10 cellular contexts compared by ENCODE assay signal in genomic region chr11:134270250-134270714, GRCh38. TPM values are rescaled to one million over a fixed set of nuclear protein-coding genes. Genes with fewer than 3 reads are reported as not detected.
DNase-seq lines count a peak whose midpoint lies in the region; ATAC-seq, FAIRE-seq and TF ChIP-seq lines count a peak whose summit lies in the region.
"Had no signal": no experiment of that assay in that cellular context is flagged by ENCODE, and none has a peak within 500 bp of the region (broad histone marks: within the 10 kb centered on the region; RNA-seq: fewer than 3 reads in every experiment).

No MANE protein-coding gene starts in this region.

- ATAC-seq in stimulated activated naive B cell treated with anti-CD40 and anti-IgM and Interleukin-4, amounts not matched to agents 10 μg/mL and 1 μg/mL and 100 μg/mL, for 72 hours (replicated peaks), result no peak

- H3K9me3 Mint-ChIP-seq in stimulated activated naive B cell treated with anti-CD40 and anti-IgM and Interleukin-4, amounts not matched to agents 10 μg/mL and 1 μg/mL and 100 μg/mL, for 72 hours, result no peaks in the 10 kb centered on the region

- H3K4me3 Mint-ChIP-seq in stimulated activated naive B cell treated with anti-CD40 and anti-IgM and Interleukin-4, amounts not matched to agents 10 μg/mL and 1 μg/mL and 100 μg/mL, for 72 hours, result no peak overlapping the region

- TF ChIP-seq POLR2A in H54 (IDR thresholded peaks at IDR 0.05; ENCODE audit: low read depth, low read length), result no peak

- CTCF ChIA-PET in GM10248 (lab: Yijun Ruan, JAX), result interaction anchor here (0.7 to 13.2 kb wide), 4 partner anchors 7 to 17 kb away, joined by 3 to 99 read pairs (median 4); no protein-coding TSS in a partner anchor

- DNase-seq in A172 (ENCODE audit: low spot score), result peak; percentile 22
- no peak for DNase-seq in GM10248 (ENCODE audit: extremely low spot score)
- peak; percentile 22 for DNase-seq in NCI-H526 treated with DMSO at 0.1 percent for 48 hours (lab: John Stamatoyannopoulos, UW)
- peak; percentile 45 for DNase-seq in central memory CD4-positive, alpha-beta T cell
- no peak for DNase-seq in NCI-H524 treated with DMSO at 0.1 percent for 48 hours (lab: John Stamatoyannopoulos, UW)
- DNase-seq in stimulated activated naive B cell treated with anti-CD40 and anti-IgM and Interleukin-4, amounts not matched to agents 10 μg/mL and 1 μg/mL and 100 μg/mL, for 72 hours, result no peak
- no peak for DNase-seq in activated T-cell treated with anti-CD3 and anti-CD28 coated beads, Interleukin-2, amount 50 U/mL, for 48 hours
- DNase-seq in H54 (ENCODE audit: insufficient read length, low spot score), result no peak
- DNase-seq: left ventricle myocardium inferior had no signal

- no peaks in the 10 kb centered on the region for H3K36me3 Mint-ChIP-seq in stimulated activated naive B cell treated with anti-CD40 and anti-IgM and Interleukin-4, amounts not matched to agents 10 μg/mL and 1 μg/mL and 100 μg/mL, for 72 hours

- POLR2A ChIA-PET in GM10248 (lab: Yijun Ruan, JAX), result no interaction called here

- peaks cover 3 to 5% of the 10 kb centered on the region in 2 donors for H3K4me1 Mint-ChIP-seq in stimulated activated naive B cell treated with anti-CD40 and anti-IgM and Interleukin-4, amounts not matched to agents 10 μg/mL and 1 μg/mL and 100 μg/mL, for 72 hours

- FAIRE-seq in H54 (lab: Jason Lieb, UNC), result no peak
- FAIRE-seq: bronchial epithelial cell had no signal

- peak; percentile 7 for TF ChIP-seq CTCF in GM10248 (IDR thresholded peaks at IDR 0.05; ENCODE audit: control extremely low read depth, extremely low read depth, low read depth, missing control alignments)

- no peak overlapping the region for H3K27ac Mint-ChIP-seq in stimulated activated naive B cell treated with anti-CD40 and anti-IgM and Interleukin-4, amounts not matched to agents 10 μg/mL and 1 μg/mL and 100 μg/mL, for 72 hours

- H3K27me3 Mint-ChIP-seq in stimulated activated naive B cell treated with anti-CD40 and anti-IgM and Interleukin-4, amounts not matched to agents 10 μg/mL and 1 μg/mL and 100 μg/mL, for 72 hours, result peaks cover 43 to 52% of the 10 kb centered on the region in 2 donors

RNA-seq across cellular contexts. Expression of gene GLB1L3, which starts 5.9 kb away (rescaled TPM):
- total RNA-seq in A172 (2014; rRNA removed; shearing (Covaris generic)), result not detected in 2 replicates
- total RNA-seq: left ventricle myocardium inferior had no signal

RNA-seq across cellular contexts. Expression of gene ACAD8, which starts 16.9 kb away (rescaled TPM):
- 7.5 and 8.0 TPM in 2 replicates for total RNA-seq in A172 (2014; rRNA removed; shearing (Covaris generic))

RNA-seq across cellular contexts. Expression of gene THYN1, which starts 17.1 kb away (rescaled TPM):
- total RNA-seq in A172 (2014; rRNA removed; shearing (Covaris generic)), result 46.6 and 49.3 TPM in 2 replicates

RNA-seq across cellular contexts. Expression of gene VPS26B, which starts 45.8 kb away (rescaled TPM):
- 25.1 and 25.4 TPM in 2 replicates for total RNA-seq in A172 (2014; rRNA removed; shearing (Covaris generic))

RNA-seq across cellular contexts. Expression of gene NCAPD3, which starts 46.5 kb away (rescaled TPM):
- total RNA-seq in A172 (2014; rRNA removed; shearing (Covaris generic)), result 16.8 and 20.1 TPM in 2 replicates

Comparison
In these comparisons a context has a peak if more than half of its experiments do, and no peak if none do; other contexts are left out.
1. DNase-seq: peak in A172 (single experiment), NCI-H526 treated with DMSO at 0.1 percent for 48 hours (single experiment) and central memory CD4-positive, alpha-beta T cell (single experiment); none in GM10248 (single experiment), NCI-H524 treated with DMSO at 0.1 percent for 48 hours (single experiment), stimulated activated naive B cell treated with anti-CD40 and anti-IgM and Interleukin-4, amounts not matched to agents 10 μg/mL and 1 μg/mL and 100 μg/mL, for 72 hours (single experiment), activated T-cell treated with anti-CD3 and anti-CD28 coated beads, Interleukin-2, amount 50 U/mL, for 48 hours (0 of 2) and H54 (single experiment).